Comparison of ENCODE assay signal across 7 cellular contexts in the genomic region with DNA sequence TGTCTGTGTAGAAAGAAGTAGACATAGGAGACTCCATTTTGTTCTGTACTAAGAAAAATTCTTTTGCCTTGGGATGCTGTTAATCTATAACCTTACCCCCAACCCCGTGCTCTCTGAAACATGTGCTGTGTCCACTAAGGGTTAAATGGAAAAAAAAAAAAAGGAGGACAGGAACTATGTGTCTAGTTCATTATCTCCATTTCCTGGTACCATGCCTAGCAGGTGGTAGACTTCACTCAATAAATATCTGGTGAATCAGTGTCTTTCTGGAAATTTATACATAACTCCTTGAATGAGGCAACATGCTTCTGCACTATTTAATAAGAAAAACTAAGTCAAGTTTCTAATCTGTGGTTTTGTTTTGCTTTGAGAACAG. TPM values are rescaled to one million over a fixed set of nuclear protein-coding genes. Genes with fewer than 3 reads are reported as not detected.
DNase-seq lines count a peak whose midpoint lies in the region; ATAC-seq and TF ChIP-seq lines count a peak whose summit lies in the region.
"Not testable (repeated sequence)": the region's sequence is repeated elsewhere in the genome, so short reads cannot be mapped to it uniquely, and the experiment has no call there.
"Had no signal": no experiment of that assay in that cellular context is flagged by ENCODE, and none has a peak within 500 bp of the region (broad histone marks: within the 10 kb centered on the region; RNA-seq: fewer than 3 reads in every experiment).

No MANE protein-coding gene starts in this region.

- H3K9ac ChIP-seq in PC-3 (ENCODE audit: low read length) (peak overlapping the region; percentile 84), adipocyte (ENCODE audit: low read length) (peak overlapping the region; percentile 94), fibroblast of lung (ENCODE audit: insufficient read depth, low read length) (peak overlapping the region; percentile 61), mucosa of stomach (ENCODE audit: low read length) (peak overlapping the region; percentile 71)

- 50 to 79% (median 59%) methylated on average over 1 of the region's 1 CpG for WGBS in stomach, 5 donors

- TF ChIP-seq CTCF in Caco-2 (IDR thresholded peaks at IDR 0.05; ENCODE audit: insufficient read depth in 1 of 2, low read depth in 1 of 2, low read length in 1 of 2, severe bottlenecking in 1 of 2, unreplicated experiment in 1 of 2); PC-3 (conservative IDR thresholded peaks at IDR 0.05; ENCODE audit: low read depth, low read length); fibroblast of lung (conservative IDR thresholded peaks at IDR 0.05 in 1 of 2, IDR thresholded peaks at IDR 0.05 in 1 of 2; ENCODE audit: low read depth in 1 of 2, low read length in 2 of 2); stomach (IDR thresholded peaks at IDR 0.05): not testable (repeated sequence)

- not testable (repeated sequence) for H3K9me3 ChIP-seq in Caco-2; PC-3 (ENCODE audit: low read length); adipocyte (ENCODE audit: control insufficient read depth, low read length); fibroblast of lung (ENCODE audit: control insufficient read depth, insufficient read depth, low read depth, low read length); mucosa of stomach (ENCODE audit: control insufficient read depth, low read length); stomach

- not testable (repeated sequence) for H3K27me3 ChIP-seq in Caco-2 (replicated peaks; ENCODE audit: control insufficient read depth, insufficient read depth, low read length); PC-3 (ENCODE audit: low read length); adipocyte (replicated peaks; ENCODE audit: control insufficient read depth, insufficient read depth, low read length); fibroblast of lung (ENCODE audit: control insufficient read depth, insufficient read depth, low read length); mucosa of stomach (ENCODE audit: control insufficient read depth, insufficient read depth, low read length); stomach

- not testable (repeated sequence) for H3F3A ChIP-seq in PC-3 (ENCODE audit: low read length, unreplicated experiment)

- H3K27ac ChIP-seq in PC-3 (ENCODE audit: low read length) (peak overlapping the region; percentile 17), fibroblast of lung (ENCODE audit: insufficient read depth, low read length) (peak overlapping the region; percentile 81), stomach (peak overlapping the region; percentile 43 to 92 (median 87))

- H3K36me3 Mint-ChIP-seq in Caco-2 (ENCODE audit: insufficient read depth, unreplicated experiment) = peaks cover 46% of the 10 kb centered on the region

- not testable (repeated sequence) for TF ChIP-seq POLR2A in stomach (IDR thresholded peaks at IDR 0.05)

- not testable (repeated sequence) for DNase-seq in Caco-2; PC-3; adipocyte (ENCODE audit: low read depth); fibroblast of lung (ENCODE audit: low read depth in 2 of 2); stomach

- H3K4me3 ChIP-seq in Caco-2 (ENCODE audit: low read depth, low read length) (peak overlapping the region; percentile 36), PC-3 (ENCODE audit: low read length) (peak overlapping the region; percentile 93), adipocyte (ENCODE audit: low read length) (peak overlapping the region; percentile 93), fibroblast of lung (replicated peaks in 1 of 4; ENCODE audit: control extremely low read depth in 1 of 4, insufficient read depth in 1 of 4, low read depth in 3 of 4, low read length in 4 of 4) (peak overlapping the region; percentile 72 to 88 (median 86)), mucosa of stomach (ENCODE audit: low read length) (peak overlapping the region; percentile 40), stomach (peak overlapping the region; percentile 47 to 53 (median 50))

- H3K4me2 ChIP-seq in PC-3 (ENCODE audit: low read length) (peak overlapping the region; percentile 97), fibroblast of lung (ENCODE audit: extremely low read depth, insufficient read depth, low read length) (peak overlapping the region; percentile 97)

- TF ChIP-seq EP300 in stomach (IDR thresholded peaks at IDR 0.05) = not testable (repeated sequence)

- BruUV-seq in Caco-2 (replicated peaks; lab: Mats Ljungman, UMichigan) (TSS peak; percentile 99), PC-3 (replicated peaks; lab: Mats Ljungman, UMichigan) (TSS peak; percentile 99)

- not testable (repeated sequence) for H3K9me2 ChIP-seq in PC-3 (replicated peaks; ENCODE audit: low read length)

- H3K4me3 Mint-ChIP-seq in Caco-2 (ENCODE audit: unreplicated experiment) = peak overlapping the region; percentile 99

- ATAC-seq in PC-3 = not testable (repeated sequence)

- not testable (repeated sequence) for H3K27me3 Mint-ChIP-seq in Caco-2 (ENCODE audit: insufficient read depth, unreplicated experiment)

- H3K79me2 ChIP-seq in PC-3 (ENCODE audit: low read length) = peaks cover 40% of the 10 kb centered on the region
- H3K79me2 ChIP-seq in fibroblast of lung (ENCODE audit: control insufficient read depth, insufficient read depth, low read length) = peaks cover 35% of the 10 kb centered on the region

- not testable (repeated sequence) for H3K9me3 Mint-ChIP-seq in Caco-2 (ENCODE audit: unreplicated experiment)

- H2AFZ ChIP-seq in PC-3 (ENCODE audit: low read length) (peak overlapping the region; percentile 80), fibroblast of lung (ENCODE audit: low read length) (peak overlapping the region; percentile 88)

- not testable (repeated sequence) for H3K36me3 ChIP-seq in Caco-2 (ENCODE audit: control insufficient read depth, insufficient read depth, low read length); PC-3 (ENCODE audit: low read depth, low read length); adipocyte (ENCODE audit: control insufficient read depth, insufficient read depth, low read length, severe bottlenecking); fibroblast of lung (ENCODE audit: control insufficient read depth, insufficient read depth, low read length); mucosa of stomach (ENCODE audit: control insufficient read depth, insufficient read depth, low read length); stomach

- H3K4me1 ChIP-seq in Caco-2; mucosa of stomach (ENCODE audit: control insufficient read depth, insufficient read depth, low read length): not testable (repeated sequence)
- H3K4me1 ChIP-seq in PC-3 (ENCODE audit: insufficient read depth, low read length) (peaks cover 20% of the 10 kb centered on the region), adipocyte (ENCODE audit: control insufficient read depth, insufficient read depth, low read length) (peaks cover 11% of the 10 kb centered on the region), fibroblast of lung (ENCODE audit: control insufficient read depth, extremely low read depth, insufficient read depth, low read length) (peaks cover 12% of the 10 kb centered on the region), stomach (peaks cover 6 to 20% (median 9%) of the 10 kb centered on the region in 4 donors)

- intact Hi-C loops in Caco-2 (cut with micrococcal nuclease; ENCODE audit: unreplicated experiment) = loop anchor here (1.0 kb wide), 1 partner anchor 8 kb away; the partner anchor contains the start of gene RNU5D-1
- intact Hi-C loops in PC-3 (cut with micrococcal nuclease); stomach (cut with DNase I; ENCODE audit: low total_unique reads): not testable (repeated sequence)

- POLR2A ChIA-PET in Caco-2 (lab: Charles Lee) = not testable (repeated sequence)
- POLR2A ChIA-PET in PC-3 (lab: Charles Lee; ENCODE audit: unreplicated experiment) = interaction anchor here (0.5 kb wide), 1 partner anchor 564 kb away, joined by 7 read pairs; no protein-coding TSS in a partner anchor

- CTCF ChIA-PET in Caco-2 (lab: Charles Lee); PC-3 (lab: Charles Lee): not testable (repeated sequence)

- peak overlapping the region; percentile 97 for H3K27ac Mint-ChIP-seq in Caco-2 (ENCODE audit: unreplicated experiment)

- H3K4me1 Mint-ChIP-seq in Caco-2 (ENCODE audit: low read depth, unreplicated experiment) = not testable (repeated sequence)

- H4K20me1 ChIP-seq in PC-3 (ENCODE audit: low read length); fibroblast of lung (ENCODE audit: control insufficient read depth, extremely low read depth, insufficient read depth, low read length): not testable (repeated sequence)

RNA-seq across cellular contexts. Expression of gene KIF2C, which starts 0.7 kb away (rescaled TPM):
- total RNA-seq in Caco-2 (2022) = 61.0 and 63.2 TPM in 2 replicates
- total RNA-seq in PC-3 (2014; rRNA removed) = 98.7 and 121 TPM in 2 replicates
- 0.51 and 9.2 TPM in 2 replicates for total RNA-seq in fibroblast of lung
- 9.9 and 41.9 TPM in 2 replicates for polyA plus RNA-seq in fibroblast of lung
- 7.2 and 28.0 TPM in 2 replicates for polyA plus RNA-seq in fibroblast of lung (2012)
- polyA minus RNA-seq in fibroblast of lung (ENCODE audit: low replicate concordance) = 3.8 and 24.6 TPM in 2 replicates
- 10 to 100 TPM in 3 of 5 donors, 1 to 10 TPM in 2; 2.3 to 34.8 (median 10.4) TPM for total RNA-seq in stomach
- 1 to 10 TPM; 1.4 to 6.5 (median 1.9) TPM for polyA plus RNA-seq in stomach

RNA-seq across cellular contexts. Expression of gene RNU5D-1, which starts 8.0 kb away (rescaled TPM):
- total RNA-seq in Caco-2 (2022) = 16.3 TPM in 1 of 2 replicates, not detected in the other
- total RNA-seq in PC-3 (2014; rRNA removed) = not detected in 2 replicates
- not detected in 2 replicates for total RNA-seq in fibroblast of lung
- polyA plus RNA-seq in fibroblast of lung = not detected in 2 replicates
- polyA plus RNA-seq in fibroblast of lung (2012) = not detected in 2 replicates
- polyA minus RNA-seq in fibroblast of lung (ENCODE audit: low replicate concordance) = under 0.01 TPM in 1 of 2 replicates, not detected in the other
- total RNA-seq in stomach = not detected
- polyA plus RNA-seq in stomach = not detected
- total RNA-seq: ureter had no signal

RNA-seq across cellular contexts. Expression of gene RPS8, which starts 36.4 kb away (rescaled TPM):
- total RNA-seq in Caco-2 (2022) = 1,451 and 1,467 TPM in 2 replicates
- 1,533 and 1,663 TPM in 2 replicates for total RNA-seq in PC-3 (2014; rRNA removed)
- total RNA-seq in fibroblast of lung = 1,373 and 1,913 TPM in 2 replicates
- polyA plus RNA-seq in fibroblast of lung = 1,895 and 2,098 TPM in 2 replicates
- 2,285 and 2,608 TPM in 2 replicates for polyA plus RNA-seq in fibroblast of lung (2012)
- polyA minus RNA-seq in fibroblast of lung (ENCODE audit: low replicate concordance) = 229 and 279 TPM in 2 replicates
- 1,000 to 10,000 TPM in 4 of 5 donors, 100 to 1,000 TPM in 1; 322 to 2,657 (median 1,647) TPM for total RNA-seq in stomach
- polyA plus RNA-seq in stomach = 1,000 to 10,000 TPM; 2,591 to 3,429 (median 3,008) TPM

RNA-seq across cellular contexts. Expression of gene BEST4, which starts 49.0 kb away (rescaled TPM):
- total RNA-seq in Caco-2 (2022) = not detected in 2 replicates
- total RNA-seq in PC-3 (2014; rRNA removed) = not detected in 2 replicates
- under 0.01 and 0.17 TPM in 2 replicates for total RNA-seq in fibroblast of lung
- polyA plus RNA-seq in fibroblast of lung = 0.10 and 0.11 TPM in 2 replicates
- polyA plus RNA-seq in fibroblast of lung (2012) = 0.08 TPM in 2 replicates
- polyA minus RNA-seq in fibroblast of lung (ENCODE audit: low replicate concordance) = not detected in 2 replicates
- total RNA-seq in stomach = 10 to 100 TPM in 1 of 5 donors, under 1 TPM in 1, not detected in 3; 0.87 to 60.0 TPM
- under 1 TPM in 1 of 3 donors, not detected in 2; 0.35 TPM for polyA plus RNA-seq in stomach

Comparison
In these comparisons a context has a peak if more than half of its experiments do, and no peak if none do; other contexts are left out.
1. H3K4me3 ChIP-seq: peak in every context shown above with its lines; median percentile 93 in PC-3; 93 in adipocyte; 86 in fibroblast of lung; 50 in stomach; 40 in mucosa of stomach; 36 in Caco-2.
2. H3K27ac ChIP-seq: peak in every context shown above with its lines; median percentile 87 in stomach; 81 in fibroblast of lung; 17 in PC-3.